ENCODE assay signal across 11 cellular contexts in genomic region chr11:120645639-120646038, GRCh38.
DNase-seq lines count a peak whose midpoint lies in the region; ATAC-seq and TF ChIP-seq lines count a peak whose summit lies in the region.
"Had no signal": no experiment of that assay in that cellular context is flagged by ENCODE, and none has a peak within 500 bp of the region (broad histone marks: within the 10 kb centered on the region; RNA-seq: fewer than 3 reads in every experiment).

No MANE protein-coding gene starts in this region.

- no peak for DNase-seq in AG10803 (ENCODE audit: low read depth)
- peak; percentile 96 for DNase-seq in NCI-H1105 treated with DMSO at 0.1 percent for 48 hours (lab: John Stamatoyannopoulos, UW)
- peak; percentile 78 for DNase-seq in NT2/D1 (ENCODE audit: low read depth, low spot score)
- peak; percentile 88 for DNase-seq in iPS-NIHi7 (ENCODE audit: extremely low spot score)
- DNase-seq in Karpas-422 = no peak
- no peak for DNase-seq in WERI-Rb-1
- DNase-seq: activated naive CD8-positive, alpha-beta T cell treated with anti-CD3 and anti-CD28 coated beads, Interleukin-2, amount 50 U/mL, for 24 hours; NCI-H1930; right cardiac atrium had no signal

- no peaks in the 10 kb centered on the region for H4K20me1 ChIP-seq in Karpas-422 (ENCODE audit: insufficient read depth, low read depth, low read length)

- no peak overlapping the region for H3K4me3 Mint-ChIP-seq in stimulated activated memory B cell treated with anti-CD40 and anti-IgM and Interleukin-4, amounts not matched to agents 10 μg/mL and 1 μg/mL and 100 μg/mL, for 72 hours
- H3K4me3 Mint-ChIP-seq: activated naive CD8-positive, alpha-beta T cell treated with anti-CD3 and anti-CD28 coated beads, Interleukin-2, amount 50 U/mL, for 24 hours had no signal

- TF ChIP-seq CTCF in AG10803 (conservative IDR thresholded peaks at IDR 0.05; ENCODE audit: low read length) = no peak
- no peak for TF ChIP-seq CTCF in WERI-Rb-1 (IDR thresholded peaks at IDR 0.05; ENCODE audit: low read depth, low read length)

- H3K27me3 ChIP-seq in NT2/D1 (ENCODE audit: insufficient read depth, insufficient read length) = peaks cover 100% of the 10 kb centered on the region
- H3K27me3 ChIP-seq in Karpas-422 (ENCODE audit: low read length) = no peaks in the 10 kb centered on the region
- H3K27me3 ChIP-seq in WERI-Rb-1 (ENCODE audit: insufficient read depth, low read depth, severe bottlenecking) = no peaks in the 10 kb centered on the region

- H3K9ac ChIP-seq in NT2/D1 (ENCODE audit: insufficient read length, low read depth) (no peak overlapping the region), Karpas-422 (ENCODE audit: low read length) (no peak overlapping the region)

- H3K27me3 Mint-ChIP-seq in stimulated activated memory B cell treated with anti-CD40 and anti-IgM and Interleukin-4, amounts not matched to agents 10 μg/mL and 1 μg/mL and 100 μg/mL, for 72 hours = peaks cover 59% of the 10 kb centered on the region

- H3K4me2 ChIP-seq in Karpas-422 (ENCODE audit: low read depth, low read length, poor library complexity, severe bottlenecking) = no peak overlapping the region

- ATAC-seq in GM19467 (IDR thresholded peaks at IDR 0.05; ENCODE audit: unreplicated experiment) = no peak
- no peak for ATAC-seq in stimulated activated memory B cell treated with anti-CD40 and anti-IgM and Interleukin-4, amounts not matched to agents 10 μg/mL and 1 μg/mL and 100 μg/mL, for 72 hours
- ATAC-seq: activated naive CD8-positive, alpha-beta T cell treated with anti-CD3 and anti-CD28 coated beads, Interleukin-2, amount 50 U/mL, for 24 hours; right cardiac atrium had no signal

- H3K9me3 Mint-ChIP-seq in stimulated activated memory B cell treated with anti-CD40 and anti-IgM and Interleukin-4, amounts not matched to agents 10 μg/mL and 1 μg/mL and 100 μg/mL, for 72 hours = no peaks in the 10 kb centered on the region
- H3K9me3 Mint-ChIP-seq: activated naive CD8-positive, alpha-beta T cell treated with anti-CD3 and anti-CD28 coated beads, Interleukin-2, amount 50 U/mL, for 24 hours had no signal

- H3K4me3 ChIP-seq in AG10803 (ENCODE audit: low read length) (peak overlapping the region; percentile 17; the same call in 1 of the 2 replicates), NT2/D1 (ENCODE audit: insufficient read length, low read depth) (no peak overlapping the region), Karpas-422 (ENCODE audit: low read length) (no peak overlapping the region), WERI-Rb-1 (ENCODE audit: low read depth, low read length) (no peak overlapping the region)

- no peaks in the 10 kb centered on the region for H3K9me3 ChIP-seq in NT2/D1 (ENCODE audit: insufficient read depth, low read length)
- no peaks in the 10 kb centered on the region for H3K9me3 ChIP-seq in Karpas-422 (ENCODE audit: low read length)
- no peaks in the 10 kb centered on the region for H3K9me3 ChIP-seq in WERI-Rb-1 (ENCODE audit: severe bottlenecking)

- H3K27ac ChIP-seq in Karpas-422 (ENCODE audit: low read length) (no peak overlapping the region), WERI-Rb-1 (no peak overlapping the region)

- H2AFZ ChIP-seq in Karpas-422 (ENCODE audit: low read length) = no peak overlapping the region

- H3K4me1 ChIP-seq in NT2/D1 (ENCODE audit: insufficient read depth, insufficient read length) (peaks cover 6% of the 10 kb centered on the region), Karpas-422 (ENCODE audit: low read length) (no peaks in the 10 kb centered on the region)

- no peaks in the 10 kb centered on the region for H3K79me2 ChIP-seq in Karpas-422 (ENCODE audit: low read length)

- H3K27ac Mint-ChIP-seq in stimulated activated memory B cell treated with anti-CD40 and anti-IgM and Interleukin-4, amounts not matched to agents 10 μg/mL and 1 μg/mL and 100 μg/mL, for 72 hours = no peak overlapping the region
- H3K27ac Mint-ChIP-seq: activated naive CD8-positive, alpha-beta T cell treated with anti-CD3 and anti-CD28 coated beads, Interleukin-2, amount 50 U/mL, for 24 hours had no signal

- no peaks in the 10 kb centered on the region for H3K9me2 ChIP-seq in Karpas-422 (replicated peaks; ENCODE audit: insufficient read depth, low read length)

- H3K36me3 ChIP-seq in NT2/D1 (ENCODE audit: insufficient read depth, insufficient read length, low read length) (no peaks in the 10 kb centered on the region), Karpas-422 (ENCODE audit: insufficient read depth, low read length) (no peaks in the 10 kb centered on the region), WERI-Rb-1 (no peaks in the 10 kb centered on the region)

- no peaks in the 10 kb centered on the region for H3K4me1 Mint-ChIP-seq in stimulated activated memory B cell treated with anti-CD40 and anti-IgM and Interleukin-4, amounts not matched to agents 10 μg/mL and 1 μg/mL and 100 μg/mL, for 72 hours
- H3K4me1 Mint-ChIP-seq: activated naive CD8-positive, alpha-beta T cell treated with anti-CD3 and anti-CD28 coated beads, Interleukin-2, amount 50 U/mL, for 24 hours had no signal

- no peaks in the 10 kb centered on the region for H3K36me3 Mint-ChIP-seq in stimulated activated memory B cell treated with anti-CD40 and anti-IgM and Interleukin-4, amounts not matched to agents 10 μg/mL and 1 μg/mL and 100 μg/mL, for 72 hours

Comparison
In these comparisons a context has a peak if more than half of its experiments do, and no peak if none do; other contexts are left out.
1. DNase-seq: peak in NCI-H1105 treated with DMSO at 0.1 percent for 48 hours (single experiment), NT2/D1 (single experiment) and iPS-NIHi7 (single experiment); none in AG10803 (single experiment), Karpas-422 (single experiment) and WERI-Rb-1 (single experiment).